Comparison of ENCODE assay signal across 1 cellular context in the genomic region with DNA sequence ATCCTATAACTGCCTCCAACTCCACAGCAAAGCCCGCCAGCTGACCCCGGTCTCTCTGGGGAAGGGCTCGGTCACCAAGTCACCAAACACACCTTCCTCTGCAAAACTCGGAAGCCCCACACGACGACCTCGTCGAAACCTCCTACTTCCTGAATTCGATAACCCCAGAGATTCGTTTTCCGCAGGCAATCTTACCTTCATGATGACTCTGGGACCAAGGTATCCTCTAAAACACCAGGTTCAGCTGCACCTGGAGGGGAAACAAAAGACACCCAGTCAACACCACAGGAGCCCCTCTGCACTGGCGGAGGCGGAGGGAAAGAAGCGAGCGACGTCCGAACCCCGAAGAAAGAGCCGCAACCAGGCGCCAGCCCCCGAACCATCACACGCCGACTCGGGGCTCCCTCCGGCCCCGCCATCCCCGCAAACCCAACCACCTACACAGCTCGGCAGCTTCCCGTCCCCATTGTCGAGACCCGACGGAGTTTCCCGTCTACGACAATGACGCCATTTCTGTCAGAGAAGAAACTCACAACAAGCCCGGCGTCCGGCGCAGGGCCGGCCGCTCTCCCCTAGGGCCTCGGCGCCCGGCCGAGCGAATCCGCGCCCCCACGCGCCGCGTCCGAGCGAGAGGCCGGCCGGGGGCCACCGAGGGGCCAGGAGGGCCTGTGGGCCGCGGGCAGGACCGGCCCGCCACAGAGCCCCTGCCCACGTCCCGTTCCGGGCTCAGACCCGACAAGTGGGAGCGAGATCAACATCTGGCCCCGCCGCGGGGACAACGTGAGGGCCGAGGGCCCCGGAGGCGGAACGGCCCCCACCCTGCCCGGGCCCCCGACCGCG.
TF ChIP-seq lines count a peak whose summit lies in the region.

No MANE protein-coding gene starts in this region.

TF ChIP-seq in PFSK-1, 5 proteins besides CTCF, POLR2A, EP300 and RAD21:
- TF ChIP-seq, protein P1, sequence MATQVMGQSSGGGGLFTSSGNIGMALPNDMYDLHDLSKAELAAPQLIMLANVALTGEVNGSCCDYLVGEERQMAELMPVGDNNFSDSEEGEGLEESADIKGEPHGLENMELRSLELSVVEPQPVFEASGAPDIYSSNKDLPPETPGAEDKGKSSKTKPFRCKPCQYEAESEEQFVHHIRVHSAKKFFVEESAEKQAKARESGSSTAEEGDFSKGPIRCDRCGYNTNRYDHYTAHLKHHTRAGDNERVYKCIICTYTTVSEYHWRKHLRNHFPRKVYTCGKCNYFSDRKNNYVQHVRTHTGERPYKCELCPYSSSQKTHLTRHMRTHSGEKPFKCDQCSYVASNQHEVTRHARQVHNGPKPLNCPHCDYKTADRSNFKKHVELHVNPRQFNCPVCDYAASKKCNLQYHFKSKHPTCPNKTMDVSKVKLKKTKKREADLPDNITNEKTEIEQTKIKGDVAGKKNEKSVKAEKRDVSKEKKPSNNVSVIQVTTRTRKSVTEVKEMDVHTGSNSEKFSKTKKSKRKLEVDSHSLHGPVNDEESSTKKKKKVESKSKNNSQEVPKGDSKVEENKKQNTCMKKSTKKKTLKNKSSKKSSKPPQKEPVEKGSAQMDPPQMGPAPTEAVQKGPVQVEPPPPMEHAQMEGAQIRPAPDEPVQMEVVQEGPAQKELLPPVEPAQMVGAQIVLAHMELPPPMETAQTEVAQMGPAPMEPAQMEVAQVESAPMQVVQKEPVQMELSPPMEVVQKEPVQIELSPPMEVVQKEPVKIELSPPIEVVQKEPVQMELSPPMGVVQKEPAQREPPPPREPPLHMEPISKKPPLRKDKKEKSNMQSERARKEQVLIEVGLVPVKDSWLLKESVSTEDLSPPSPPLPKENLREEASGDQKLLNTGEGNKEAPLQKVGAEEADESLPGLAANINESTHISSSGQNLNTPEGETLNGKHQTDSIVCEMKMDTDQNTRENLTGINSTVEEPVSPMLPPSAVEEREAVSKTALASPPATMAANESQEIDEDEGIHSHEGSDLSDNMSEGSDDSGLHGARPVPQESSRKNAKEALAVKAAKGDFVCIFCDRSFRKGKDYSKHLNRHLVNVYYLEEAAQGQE (IDR thresholded peaks at IDR 0.05; ENCODE audit: insufficient read depth in 1 of 2, low read depth in 2 of 2, low read length in 2 of 2): no peak
- no peak for TF ChIP-seq FOXP2 (optimal IDR thresholded peaks at IDR 0.05; ENCODE audit: borderline replicate concordance, extremely low read depth, extremely low read length, insufficient read depth)
- TF ChIP-seq POLR2AphosphoS5 (IDR thresholded peaks at IDR 0.05; ENCODE audit: low read depth, low read length): no peak
- peak; percentile 71; the same call in 1 of the 2 replicates for TF ChIP-seq SIN3A (IDR thresholded peaks at IDR 0.05; ENCODE audit: borderline replicate concordance, insufficient read depth, low read length)
- TF ChIP-seq TAF1 (IDR thresholded peaks at IDR 0.05; ENCODE audit: borderline replicate concordance, insufficient read depth, low read length): no peak
